ENCODE assay signal across 23 cellular contexts in the genomic region with DNA sequence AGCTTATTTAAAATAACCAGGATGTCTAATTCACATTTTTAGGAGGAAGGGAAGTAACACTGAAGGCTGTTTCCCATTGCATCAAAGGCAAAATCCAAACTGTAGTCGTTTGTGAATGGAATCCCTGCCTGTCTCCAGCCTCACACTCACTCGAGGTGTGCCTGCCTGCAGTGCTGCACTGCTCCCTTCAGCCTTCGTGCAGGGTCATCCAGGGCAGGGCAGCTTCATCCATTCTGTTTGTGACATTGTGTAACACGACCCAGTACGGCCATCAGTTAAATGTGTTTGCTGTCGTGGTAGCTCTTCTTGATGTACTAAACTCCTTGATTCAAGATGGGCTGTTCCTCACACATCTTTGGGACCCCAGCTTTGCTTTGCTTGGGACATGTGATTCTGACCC.
"Had no signal": no experiment of that assay in that cellular context is flagged by ENCODE, and none has a peak within 500 bp of the region (broad histone marks: within the 10 kb centered on the region; RNA-seq: fewer than 3 reads in every experiment).

No MANE protein-coding gene starts in this region.

- ATAC-seq: activated CD8-positive, alpha-beta T cell treated with anti-CD3 and anti-CD28 coated beads for 36 hours; activated T-helper 17 cell treated with anti-CD3 and anti-CD28 coated beads, Interleukin-2, amount 50 U/mL, for 72 hours; body of pancreas; mucosa of descending colon; stimulated activated effector memory CD8-positive, alpha-beta T cell treated with anti-CD3 and anti-CD28 coated beads, Interleukin-12 subunit alpha, Interleukin-12 subunit beta, amount 100 ng/mL, for 72 hours had no signal

- H3K27ac Mint-ChIP-seq: activated CD8-positive, alpha-beta T cell treated with anti-CD3 and anti-CD28 coated beads for 36 hours; activated T-helper 17 cell treated with anti-CD3 and anti-CD28 coated beads, Interleukin-2, amount 50 U/mL, for 72 hours; memory B cell; naive B cell; stimulated activated effector memory CD8-positive, alpha-beta T cell treated with anti-CD3 and anti-CD28 coated beads, Interleukin-12 subunit alpha, Interleukin-12 subunit beta, amount 100 ng/mL, for 72 hours had no signal

- FAIRE-seq: colon, endometrium, frontal cortex had no signal

- H3K4me1 ChIP-seq: body of pancreas had no signal

- H3K9me3 Mint-ChIP-seq: activated T-helper 17 cell treated with anti-CD3 and anti-CD28 coated beads, Interleukin-2, amount 50 U/mL, for 72 hours; stimulated activated effector memory CD8-positive, alpha-beta T cell treated with anti-CD3 and anti-CD28 coated beads, Interleukin-12 subunit alpha, Interleukin-12 subunit beta, amount 100 ng/mL, for 72 hours had no signal

- H3K4me3 ChIP-seq: body of pancreas, dorsolateral prefrontal cortex, heart left ventricle, mucosa of descending colon, sigmoid colon, testis, upper lobe of left lung had no signal

- H3K4me3 Mint-ChIP-seq: activated CD8-positive, alpha-beta T cell treated with anti-CD3 and anti-CD28 coated beads for 36 hours; activated T-helper 17 cell treated with anti-CD3 and anti-CD28 coated beads, Interleukin-2, amount 50 U/mL, for 72 hours; memory B cell; naive B cell; stimulated activated effector memory CD8-positive, alpha-beta T cell treated with anti-CD3 and anti-CD28 coated beads, Interleukin-12 subunit alpha, Interleukin-12 subunit beta, amount 100 ng/mL, for 72 hours had no signal

- H3K36me3 ChIP-seq: heart left ventricle, sigmoid colon, upper lobe of left lung had no signal

- H3K9me3 ChIP-seq: body of pancreas, mucosa of descending colon, testis, upper lobe of left lung had no signal

- H3K36me3 Mint-ChIP-seq: memory B cell; naive B cell; stimulated activated effector memory CD8-positive, alpha-beta T cell treated with anti-CD3 and anti-CD28 coated beads, Interleukin-12 subunit alpha, Interleukin-12 subunit beta, amount 100 ng/mL, for 72 hours had no signal

- H3K4me1 Mint-ChIP-seq: activated T-helper 17 cell treated with anti-CD3 and anti-CD28 coated beads, Interleukin-2, amount 50 U/mL, for 72 hours; memory B cell; naive B cell; stimulated activated effector memory CD8-positive, alpha-beta T cell treated with anti-CD3 and anti-CD28 coated beads, Interleukin-12 subunit alpha, Interleukin-12 subunit beta, amount 100 ng/mL, for 72 hours had no signal

- H3K27ac ChIP-seq: body of pancreas, heart left ventricle, sigmoid colon, testis, upper lobe of left lung had no signal

- DNase-seq: activated CD4-positive, alpha-beta T cell treated with anti-CD3 and anti-CD28 coated beads for 48 hours; activated CD4-positive, CD25-positive, alpha-beta regulatory T cell; activated CD8-positive, alpha-beta T cell treated with anti-CD3 and anti-CD28 coated beads for 36 hours; activated naive CD4-positive, alpha-beta T cell; activated T-cell treated with anti-CD3 and anti-CD28 coated beads, Interleukin-2, amount 50 U/mL, for 1 hour; body of pancreas; caudate nucleus; dorsolateral prefrontal cortex; heart left ventricle; mucosa of descending colon; naive B cell; sigmoid colon; stimulated activated CD4-positive, alpha-beta T cell treated with anti-CD3 and anti-CD28 coated beads, Interleukin-4, amount 100 ng/mL, for 24 hours; T-helper 1 cell; T-helper 9 cell; testis; upper lobe of left lung had no signal

- H3K27me3 ChIP-seq: body of pancreas, dorsolateral prefrontal cortex, heart left ventricle, sigmoid colon, testis, upper lobe of left lung had no signal
